8 cellular contexts compared by ENCODE assay signal in genomic region chr7:99177165-99177564, GRCh38. TPM values are rescaled to one million over a fixed set of nuclear protein-coding genes. Genes with fewer than 3 reads are reported as not detected.
"Had no signal": no experiment of that assay in that cellular context is flagged by ENCODE, and none has a peak within 500 bp of the region (broad histone marks: within the 10 kb centered on the region; RNA-seq: fewer than 3 reads in every experiment).

No MANE protein-coding gene starts in this region.

- H3K4me3 ChIP-seq: HAP-1 had no signal

- FAIRE-seq: HTR-8/SVneo had no signal

- H3K4me1 ChIP-seq: HAP-1 had no signal

- H3K36me3 ChIP-seq: HAP-1 had no signal

- ATAC-seq: HCT116 had no signal

- H3K9me3 ChIP-seq: HAP-1 had no signal

- DNase-seq: GOT3, H7, IMR-90, KBM-7 had no signal

RNA-seq across cellular contexts. Expression of gene KPNA7, which starts 30.8 kb away (rescaled TPM):
- total RNA-seq: H4, H7, IMR-90 had no signal
- polyA plus RNA-seq: IMR-90 had no signal
